ENCODE assay signal across 9 cellular contexts in the genomic region with DNA sequence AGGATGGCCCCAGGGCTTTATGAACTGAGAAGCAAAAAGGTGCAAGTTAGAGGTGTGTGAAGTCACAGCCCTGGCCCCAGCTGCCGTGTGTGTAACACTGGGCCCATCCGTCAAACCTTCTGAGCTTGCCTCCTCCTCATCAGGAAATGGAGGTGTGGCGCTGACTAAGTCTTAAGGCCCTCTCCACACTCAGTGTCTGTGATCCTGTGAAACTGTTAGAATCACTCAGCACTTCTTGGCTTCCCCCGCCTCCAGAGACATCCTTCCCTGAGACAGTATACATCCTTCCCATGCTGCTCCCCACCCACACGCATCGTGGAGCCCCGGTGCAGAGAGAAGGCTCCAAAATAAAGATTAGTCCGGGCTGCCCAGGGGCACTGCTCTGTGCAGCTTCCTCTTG. TPM values are rescaled to one million over a fixed set of nuclear protein-coding genes. Genes with fewer than 3 reads are reported as not detected.
DNase-seq lines count a peak whose midpoint lies in the region; ATAC-seq and TF ChIP-seq lines count a peak whose summit lies in the region.
"Had no signal": no experiment of that assay in that cellular context is flagged by ENCODE, and none has a peak within 500 bp of the region (broad histone marks: within the 10 kb centered on the region; RNA-seq: fewer than 3 reads in every experiment).

No MANE protein-coding gene starts in this region.

- H3K9me3 ChIP-seq in right lobe of liver (no peaks in the 10 kb centered on the region), gastrocnemius medialis (no peaks in the 10 kb centered on the region)

- H3K27ac ChIP-seq in dorsolateral prefrontal cortex = peak overlapping the region in 42 of 59 donors; percentile 8 to 81 (median 57)
- H3K27ac ChIP-seq in right lobe of liver = no peak overlapping the region
- H3K27ac ChIP-seq in gastrocnemius medialis = no peak overlapping the region

- intact Hi-C loops in dorsolateral prefrontal cortex (cut with DNase I) = loop anchor here in 1 of 2 donors (5.0 kb wide), 1 partner anchor 33 kb away; the partner anchor contains the start of gene LRP8
- intact Hi-C loops in right lobe of liver (cut with DNase I) = no loop called here
- intact Hi-C loops in gastrocnemius medialis (cut with DNase I; ENCODE audit: low total_unique reads) = no loop called here

- DNase-seq in GM13976 (ENCODE audit: low spot score) (peak; percentile 67), dorsolateral prefrontal cortex (peak in 7 of 10 donors; percentile 39 to 81 (median 69)), right lobe of liver (no peak), gastrocnemius medialis (no peak)
- DNase-seq in activated CD4-positive, CD25-positive, alpha-beta regulatory T cell treated with anti-CD3 and anti-CD28 coated beads, Interleukin-2, amount 50 U/mL, for 72 hours = peak; percentile 36
- DNase-seq in stimulated activated CD4-positive, alpha-beta T cell treated with anti-CD3 and anti-CD28 coated beads, Interleukin-4, amount 100 ng/mL, for 1 hour = peak; percentile 54
- DNase-seq: NCI-H2227 treated with DMSO at 0.1 percent for 48 hours had no signal

- H3K36me3 ChIP-seq in right lobe of liver = no peaks in the 10 kb centered on the region
- H3K36me3 ChIP-seq in gastrocnemius medialis = no peaks in the 10 kb centered on the region

- TF ChIP-seq POLR2A in right lobe of liver (IDR thresholded peaks at IDR 0.05) (no peak), gastrocnemius medialis (IDR thresholded peaks at IDR 0.05) (no peak)

- H3K4me3 ChIP-seq in dorsolateral prefrontal cortex (no peak overlapping the region), right lobe of liver (no peak overlapping the region), gastrocnemius medialis (no peak overlapping the region)

- H3K4me1 ChIP-seq in right lobe of liver = peaks cover 0 to 5% (median 0%) of the 10 kb centered on the region in 4 donors
- peaks cover 4 to 7% of the 10 kb centered on the region in 2 donors for H3K4me1 ChIP-seq in gastrocnemius medialis

- in situ Hi-C loops in GM13976 (cut with MboI; ENCODE audit: low sequenced_read_pairs, unreplicated experiment) = loop anchor here (10.0 kb wide), 1 partner anchor 60 kb away; the partner anchor contains the start of gene MAGOH
- in situ Hi-C loops in gastrocnemius medialis (cut with MboI; ENCODE audit: low sequenced_read_pairs in 4 of 4) = no loop called here

- 60% methylated on average over 2 of the region's 8 CpGs for whole genome bisulfite sequencing in right lobe of liver (ENCODE audit: insufficient coverage, low coverage, low lambda C conversion rate, missing lambda C conversion rate)

- ATAC-seq in GM18498 (IDR thresholded peaks at IDR 0.05; ENCODE audit: unreplicated experiment) = no peak
- ATAC-seq in right lobe of liver = no peak
- ATAC-seq in HG02885 (IDR thresholded peaks at IDR 0.05; ENCODE audit: poor library complexity, unreplicated experiment) = no peak
- ATAC-seq in gastrocnemius medialis = no peak

- TF ChIP-seq CTCF in GM13976 (IDR thresholded peaks at IDR 0.05; ENCODE audit: borderline replicate concordance, control extremely low read depth, extremely low read depth, insufficient read depth, missing control alignments) = no peak
- TF ChIP-seq CTCF in dorsolateral prefrontal cortex (IDR thresholded peaks at IDR 0.05 in 54 of 56, conservative IDR thresholded peaks at IDR 0.05 in 2 of 56; ENCODE audit: low read depth in 1 of 56, partially characterized antibody in 56 of 56) = no peak
- no peak for TF ChIP-seq CTCF in right lobe of liver (IDR thresholded peaks at IDR 0.05)
- no peak for TF ChIP-seq CTCF in gastrocnemius medialis (IDR thresholded peaks at IDR 0.05 in 4 of 5, conservative IDR thresholded peaks at IDR 0.05 in 1 of 5)

- no peaks in the 10 kb centered on the region for H3K27me3 ChIP-seq in dorsolateral prefrontal cortex
- H3K27me3 ChIP-seq in right lobe of liver = no peaks in the 10 kb centered on the region
- H3K27me3 ChIP-seq in gastrocnemius medialis = no peaks in the 10 kb centered on the region

RNA-seq across cellular contexts. Expression of gene LRP8, which starts 33.3 kb away (rescaled TPM):
- total RNA-seq in dorsolateral prefrontal cortex (10 to 100 TPM; 20.5 to 77.6 (median 37.9) TPM), right lobe of liver (1 to 10 TPM in 2 of 6 experiments, under 1 TPM in 4; 0.21 to 1.2 (median 0.56) TPM), gastrocnemius medialis (1 to 10 TPM in 2 of 4 donors, under 1 TPM in 2; 0.36 to 4.2 (median 1.4) TPM)

RNA-seq across cellular contexts. Expression of gene MAGOH, which starts 56.2 kb away (rescaled TPM):
- total RNA-seq in dorsolateral prefrontal cortex (10 to 100 TPM; 14.8 to 34.2 (median 24.6) TPM), right lobe of liver (10 to 100 TPM; 10.9 to 28.1 (median 19.4) TPM), gastrocnemius medialis (10 to 100 TPM; 12.9 to 34.3 (median 19.8) TPM)

Comparison
In these comparisons a context has a peak if more than half of its experiments do, and no peak if none do; other contexts are left out.
1. DNase-seq: peak in GM13976 (single experiment), activated CD4-positive, CD25-positive, alpha-beta regulatory T cell treated with anti-CD3 and anti-CD28 coated beads, Interleukin-2, amount 50 U/mL, for 72 hours (single experiment), dorsolateral prefrontal cortex (7 of 10) and stimulated activated CD4-positive, alpha-beta T cell treated with anti-CD3 and anti-CD28 coated beads, Interleukin-4, amount 100 ng/mL, for 1 hour (single experiment); none in right lobe of liver (0 of 3) and gastrocnemius medialis (0 of 2).
2. H3K27ac ChIP-seq: peak in dorsolateral prefrontal cortex (42 of 59); none in right lobe of liver (0 of 3) and gastrocnemius medialis (0 of 4).
3. RNA of gene LRP8, which starts 33.3 kb away (total RNA-seq): 20.5 to 77.6 TPM in dorsolateral prefrontal cortex; 0.36 to 4.2 TPM in gastrocnemius medialis and 0.21 to 1.2 TPM in right lobe of liver; every median in the first group is over 4 times any median in the second.